In genomic region chr1:226202666-226203065, GRCh38 we compare ENCODE assay signal across 3 cellular contexts.
TF ChIP-seq lines count a peak whose summit lies in the region.

No MANE protein-coding gene starts in this region.

TF ChIP-seq in HEK293, 187 proteins besides CTCF, POLR2A, EP300 and RAD21:
- 0 out of 2 replicates have a peak, but pooled peaks have one; percentile 10 for TF ChIP-seq ZFHX2 (tag by site-specific recombination; conservative IDR thresholded peaks at IDR 0.05)

TF ChIP-seq in Ishikawa, 13 proteins besides CTCF, POLR2A, EP300 and RAD21:
- TF ChIP-seq TCF12 (IDR thresholded peaks at IDR 0.05; ENCODE audit: low read depth) = peak; percentile 61
- TF ChIP-seq YY1 (IDR thresholded peaks at IDR 0.05; ENCODE audit: low read depth) = peak; percentile 50; the same call in 1 of the 2 replicates
- TF ChIP-seq, protein P1, sequence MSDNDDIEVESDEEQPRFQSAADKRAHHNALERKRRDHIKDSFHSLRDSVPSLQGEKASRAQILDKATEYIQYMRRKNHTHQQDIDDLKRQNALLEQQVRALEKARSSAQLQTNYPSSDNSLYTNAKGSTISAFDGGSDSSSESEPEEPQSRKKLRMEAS (IDR thresholded peaks at IDR 0.05) = peak; percentile 59
- TF ChIP-seq TEAD4 (IDR thresholded peaks at IDR 0.05) = peak; percentile 63; the same call in 1 of the 2 replicates
- TF ChIP-seq EGR1 (IDR thresholded peaks at IDR 0.05) = 0 out of 2 replicates have a peak, but pooled peaks have one; percentile 29
- peak; percentile 77 for TF ChIP-seq CEBPB (IDR thresholded peaks at IDR 0.05)

TF ChIP-seq in K562, 482 proteins besides CTCF, POLR2A, EP300 and RAD21:
- peak; percentile 47 to 55; a peak in 3 of 4 replicates for TF ChIP-seq NRF1 (conservative IDR thresholded peaks at IDR 0.05 in 1 of 2, IDR thresholded peaks at IDR 0.05 in 1 of 2)
TF ChIP-seq in K562: peak in this region for 1; not testable (repeated sequence) for 481.
